8 cellular contexts compared by ENCODE assay signal in the genomic region with DNA sequence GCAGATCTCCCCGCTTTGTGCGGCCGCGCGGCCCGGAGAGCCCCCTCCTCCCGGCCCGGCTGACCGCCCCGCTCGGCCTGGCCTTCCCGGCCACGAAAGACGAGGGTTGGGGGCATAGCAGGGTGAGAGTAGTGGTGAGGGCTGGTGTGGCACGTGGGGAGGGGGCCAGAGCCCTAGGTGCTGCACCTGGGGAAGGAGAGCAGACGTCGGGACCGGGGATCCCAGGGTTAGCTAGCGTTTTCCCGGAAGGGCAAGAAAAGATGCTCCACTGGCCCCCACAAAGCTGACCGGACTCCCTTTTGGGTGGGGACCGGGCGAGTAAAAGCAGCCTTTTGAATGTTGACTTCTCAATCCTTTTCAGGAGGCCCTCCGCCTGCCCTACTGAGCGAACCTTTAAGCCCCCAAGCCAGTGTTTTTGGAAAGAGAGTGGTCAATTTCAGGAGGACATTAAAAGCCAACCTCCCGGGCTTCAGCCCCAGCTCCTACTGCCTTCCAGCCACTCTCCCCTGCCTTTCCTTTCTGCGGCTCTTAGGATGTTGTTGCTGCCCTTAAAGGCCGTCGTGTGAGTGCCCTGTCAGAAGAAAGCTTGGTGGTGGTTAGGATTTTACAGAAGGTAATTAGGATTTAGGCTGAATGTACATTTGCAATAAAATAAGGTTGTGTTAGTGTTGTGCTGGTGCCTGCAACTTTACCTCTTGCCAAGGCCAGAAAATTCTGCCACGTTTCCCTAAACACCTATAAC. TPM values are rescaled to one million over a fixed set of nuclear protein-coding genes. Genes with fewer than 3 reads are reported as not detected.
DNase-seq lines count a peak whose midpoint lies in the region; ATAC-seq lines count a peak whose summit lies in the region.

No MANE protein-coding gene starts in this region.

- no peaks in the 10 kb centered on the region for H3K9me3 ChIP-seq in HUES48 (ENCODE audit: control insufficient read depth, insufficient read depth, low read length)
- no peaks in the 10 kb centered on the region for H3K9me3 ChIP-seq in iPS-20b (ENCODE audit: insufficient read depth, low read depth, low read length)

- H3K27ac ChIP-seq in HUES48 (ENCODE audit: low read depth, low read length), result peak overlapping the region; percentile 66
- H3K27ac ChIP-seq in iPS-20b (ENCODE audit: low read length), result peak overlapping the region; percentile 16

- H3K36me3 ChIP-seq in HUES48 (ENCODE audit: control insufficient read depth, insufficient read depth, low read length) (no peaks in the 10 kb centered on the region), iPS-20b (ENCODE audit: insufficient read depth, low read depth, low read length) (no peaks in the 10 kb centered on the region)

- H3K36me3 Mint-ChIP-seq in activated T-helper 17 cell treated with anti-CD3 and anti-CD28 coated beads, Interleukin-2, amount 50 U/mL, for 72 hours (ENCODE audit: low read depth), result peaks cover 17% of the 10 kb centered on the region

- H3K4me1 Mint-ChIP-seq in activated T-helper 17 cell treated with anti-CD3 and anti-CD28 coated beads, Interleukin-2, amount 50 U/mL, for 72 hours, result peaks cover 18% of the 10 kb centered on the region
- H3K4me1 Mint-ChIP-seq in stimulated activated naive CD8-positive, alpha-beta T cell treated with anti-CD3 and anti-CD28 coated beads, Interleukin-15, amount 100 ng/mL, for 72 hours, result peaks cover 60% of the 10 kb centered on the region

- peaks cover 9% of the 10 kb centered on the region for H3K27me3 Mint-ChIP-seq in activated T-helper 17 cell treated with anti-CD3 and anti-CD28 coated beads, Interleukin-2, amount 50 U/mL, for 72 hours
- peaks cover 11% of the 10 kb centered on the region for H3K27me3 Mint-ChIP-seq in stimulated activated naive CD8-positive, alpha-beta T cell treated with anti-CD3 and anti-CD28 coated beads, Interleukin-15, amount 100 ng/mL, for 72 hours

- peaks cover 38% of the 10 kb centered on the region for H3K27me3 ChIP-seq in HUES48 (ENCODE audit: control insufficient read depth, insufficient read depth, low read length)
- H3K27me3 ChIP-seq in iPS-20b (ENCODE audit: insufficient read depth, low read length), result peaks cover 48% of the 10 kb centered on the region

- no peak for DNase-seq in stimulated activated naive CD8-positive, alpha-beta T cell treated with anti-CD3 and anti-CD28 coated beads, Interleukin-15, amount 100 ng/mL, for 72 hours

- H3K4me3 Mint-ChIP-seq in activated T-helper 17 cell treated with anti-CD3 and anti-CD28 coated beads, Interleukin-2, amount 50 U/mL, for 72 hours, result peak overlapping the region; percentile 89
- peak overlapping the region; percentile 69 to 76 for H3K4me3 Mint-ChIP-seq in stimulated activated naive CD8-positive, alpha-beta T cell treated with anti-CD3 and anti-CD28 coated beads, Interleukin-15, amount 100 ng/mL, for 72 hours

- H3K27ac Mint-ChIP-seq in activated T-helper 17 cell treated with anti-CD3 and anti-CD28 coated beads, Interleukin-2, amount 50 U/mL, for 72 hours, result no peak overlapping the region
- peak overlapping the region; percentile 28 to 87 for H3K27ac Mint-ChIP-seq in stimulated activated naive CD8-positive, alpha-beta T cell treated with anti-CD3 and anti-CD28 coated beads, Interleukin-15, amount 100 ng/mL, for 72 hours

- peaks cover 30% of the 10 kb centered on the region for H3K4me1 ChIP-seq in HUES48 (ENCODE audit: control insufficient read depth, insufficient read depth, low read length)
- peaks cover 16% of the 10 kb centered on the region; the same call in 1 of the 2 replicates for H3K4me1 ChIP-seq in iPS-20b (ENCODE audit: insufficient read depth, low read length)

- ATAC-seq in activated T-helper 17 cell treated with anti-CD3 and anti-CD28 coated beads, Interleukin-2, amount 50 U/mL, for 72 hours (replicated peaks), result no peak
- no peak for ATAC-seq in stimulated activated naive CD8-positive, alpha-beta T cell treated with anti-CD3 and anti-CD28 coated beads, Interleukin-15, amount 100 ng/mL, for 72 hours
- ATAC-seq in HG02938 (IDR thresholded peaks at IDR 0.05; ENCODE audit: unreplicated experiment), result no peak
- ATAC-seq in HG03460 (IDR thresholded peaks at IDR 0.05; ENCODE audit: unreplicated experiment), result no peak
- ATAC-seq in HG02623 (IDR thresholded peaks at IDR 0.05; ENCODE audit: unreplicated experiment), result no peak
- ATAC-seq in GM18861 (IDR thresholded peaks at IDR 0.05; ENCODE audit: unreplicated experiment), result no peak

- peak overlapping the region; percentile 73 for H3K9ac ChIP-seq in HUES48 (ENCODE audit: low read depth, low read length)
- peak overlapping the region; percentile 78 for H3K9ac ChIP-seq in iPS-20b (ENCODE audit: low read depth, low read length)

- peak overlapping the region; percentile 78 for H3K4me3 ChIP-seq in HUES48 (ENCODE audit: low read depth, low read length)
- peak overlapping the region; percentile 72 for H3K4me3 ChIP-seq in iPS-20b (ENCODE audit: low read length)

- no peaks in the 10 kb centered on the region for H3K9me3 Mint-ChIP-seq in activated T-helper 17 cell treated with anti-CD3 and anti-CD28 coated beads, Interleukin-2, amount 50 U/mL, for 72 hours
- H3K9me3 Mint-ChIP-seq in stimulated activated naive CD8-positive, alpha-beta T cell treated with anti-CD3 and anti-CD28 coated beads, Interleukin-15, amount 100 ng/mL, for 72 hours, result no peaks in the 10 kb centered on the region

RNA-seq across cellular contexts. Expression of gene BACH2, which starts 0.7 kb away (rescaled TPM):
- total RNA-seq in activated T-helper 17 cell treated with anti-CD3 and anti-CD28 coated beads, Interleukin-2, amount 50 U/mL, for 72 hours, result 10 to 100 TPM in 1 of 2 donors, 1 to 10 TPM in 1; 3.0 to 22.9 TPM
